Comparison of ENCODE assay signal across 10 cellular contexts in genomic region chr11:92941676-92942571, GRCh38. TPM values are rescaled to one million over a fixed set of nuclear protein-coding genes. Genes with fewer than 3 reads are reported as not detected.
DNase-seq lines count a peak whose midpoint lies in the region; ATAC-seq and TF ChIP-seq lines count a peak whose summit lies in the region.
"Had no signal": no experiment of that assay in that cellular context is flagged by ENCODE, and none has a peak within 500 bp of the region (broad histone marks: within the 10 kb centered on the region; RNA-seq: fewer than 3 reads in every experiment).

No MANE protein-coding gene starts in this region.

- no peak for TF ChIP-seq POLR2A in stomach (IDR thresholded peaks at IDR 0.05)

- intact Hi-C loops in Calu3 (cut with micrococcal nuclease; ENCODE audit: unreplicated experiment) = loop anchor here (5.0 kb wide), 3 partner anchors 125 to 710 kb away; no protein-coding TSS in a partner anchor
- intact Hi-C loops in left ventricle myocardium inferior (cut with micrococcal nuclease) = loop anchor here (10.0 kb wide), 1 partner anchor 273 kb away; no protein-coding TSS in a partner anchor
- intact Hi-C loops in stomach (cut with DNase I; ENCODE audit: low total_unique reads) = no loop called here

- WGBS in stomach, 5 donors = 31 to 41% (median 34%) methylated on average over 12 of the region's 12 CpGs

- H3K4me1 ChIP-seq in left ventricle myocardium inferior (no peaks in the 10 kb centered on the region), stomach (peaks cover 0 to 3% (median 0%) of the 10 kb centered on the region in 4 donors)

- H3K36me3 ChIP-seq in left ventricle myocardium inferior = no peaks in the 10 kb centered on the region
- H3K36me3 ChIP-seq in stomach = no peaks in the 10 kb centered on the region

- H3K27ac ChIP-seq in HL-60 (replicated peaks) (no peak overlapping the region), VCaP (no peak overlapping the region), left ventricle myocardium inferior (replicated peaks) (no peak overlapping the region), stomach (no peak overlapping the region)

- no TSS peak for BruUV-seq in Calu3 (replicated peaks; lab: Mats Ljungman, UMichigan)

- no peak overlapping the region for H3K27ac Mint-ChIP-seq in Calu3 (ENCODE audit: unreplicated experiment)
- H3K27ac Mint-ChIP-seq: T-cell had no signal

- DNase-seq in Calu3 = peak; percentile 5
- DNase-seq in HL-60 (ENCODE audit: low read depth in 1 of 2, low spot score in 1 of 2) = peak in 1 of 2 experiments; percentile 28
- DNase-seq in left ventricle myocardium inferior = no peak
- DNase-seq in stomach = no peak
- no peak for DNase-seq in GF-D8 (lab: John Stamatoyannopoulos, UW)

- H3K27me3 ChIP-seq in HL-60 (ENCODE audit: insufficient read depth, poor library complexity, severe bottlenecking) (no peaks in the 10 kb centered on the region), left ventricle myocardium inferior (ENCODE audit: low read depth) (peaks cover 16% of the 10 kb centered on the region), stomach (no peaks in the 10 kb centered on the region)

- H3K27me3 Mint-ChIP-seq in Calu3 (ENCODE audit: unreplicated experiment) = no peaks in the 10 kb centered on the region

- H3K9me3 ChIP-seq in left ventricle myocardium inferior (replicated peaks) (peaks cover 9% of the 10 kb centered on the region), stomach (peaks cover 0 to 7% (median 0%) of the 10 kb centered on the region in 4 donors)

- CTCF ChIA-PET in Calu3 (lab: Charles Lee) = interaction anchor here (1.0 to 1.6 kb wide), 2 partner anchors 123 to 284 kb away, joined by 3 to 8 read pairs; no protein-coding TSS in a partner anchor

- peaks cover 29% of the 10 kb centered on the region for H3K4me1 Mint-ChIP-seq in Calu3 (ENCODE audit: low read depth, unreplicated experiment)
- H3K4me1 Mint-ChIP-seq: T-cell had no signal

- TF ChIP-seq CTCF in Calu3 (IDR thresholded peaks at IDR 0.05; ENCODE audit: unreplicated experiment) (peak; percentile 23), HL-60 (IDR thresholded peaks at IDR 0.05; ENCODE audit: insufficient read depth, low read length) (peak; percentile 28), VCaP (conservative IDR thresholded peaks at IDR 0.05) (peak; percentile 88), left ventricle myocardium inferior (IDR thresholded peaks at IDR 0.05; ENCODE audit: borderline replicate concordance) (peak; percentile 61), stomach (IDR thresholded peaks at IDR 0.05) (peak in 5 of 7 experiments; percentile 32 to 75 (median 64))

- H3K36me3 Mint-ChIP-seq in Calu3 (ENCODE audit: insufficient read depth, unreplicated experiment) = no peaks in the 10 kb centered on the region
- H3K36me3 Mint-ChIP-seq: T-cell had no signal

- H3K9me3 Mint-ChIP-seq in Calu3 (ENCODE audit: low read depth, unreplicated experiment) = peaks cover 4% of the 10 kb centered on the region

- no peak overlapping the region for H3K4me3 Mint-ChIP-seq in Calu3 (ENCODE audit: low read depth, unreplicated experiment)
- H3K4me3 Mint-ChIP-seq: T-cell had no signal

- no peak for TF ChIP-seq EP300 in stomach (IDR thresholded peaks at IDR 0.05)

- H3K4me3 ChIP-seq in HL-60 (replicated peaks; ENCODE audit: insufficient read depth, low read length) = no peak overlapping the region
- no peak overlapping the region for H3K4me3 ChIP-seq in left ventricle myocardium inferior
- no peak overlapping the region for H3K4me3 ChIP-seq in stomach

- ATAC-seq in GM19035 (IDR thresholded peaks at IDR 0.05; ENCODE audit: unreplicated experiment) (peak; percentile 79), HG03095 (IDR thresholded peaks at IDR 0.05; ENCODE audit: unreplicated experiment) (no peak)
- ATAC-seq: T-cell had no signal

RNA-seq across cellular contexts. Expression of gene MTNR1B, which starts 27.5 kb away (rescaled TPM):
- total RNA-seq in Calu3 (2022) (not detected in 2 replicates), left ventricle myocardium inferior (not detected), stomach (1 to 10 TPM in 1 of 5 donors, not detected in 4; 1.0 TPM)
- not detected for polyA plus RNA-seq in stomach
- total RNA-seq: mononuclear cell, T-cell had no signal

Comparison
In these comparisons a context has a peak if more than half of its experiments do, and no peak if none do; other contexts are left out.
1. CTCF ChIP-seq: peak in every context shown above with its lines; median percentile 88 in VCaP; 64 in stomach; 61 in left ventricle myocardium inferior; 28 in HL-60; 23 in Calu3.